1 cellular context compared by ENCODE assay signal in genomic region chr2:120783969-120784372, GRCh38.
TF ChIP-seq lines count a peak whose summit lies in the region.

No MANE protein-coding gene starts in this region.

TF ChIP-seq in HCT116, 20 proteins besides CTCF, POLR2A, EP300 and RAD21 (continued from another document):
- TF ChIP-seq, protein P1, sequence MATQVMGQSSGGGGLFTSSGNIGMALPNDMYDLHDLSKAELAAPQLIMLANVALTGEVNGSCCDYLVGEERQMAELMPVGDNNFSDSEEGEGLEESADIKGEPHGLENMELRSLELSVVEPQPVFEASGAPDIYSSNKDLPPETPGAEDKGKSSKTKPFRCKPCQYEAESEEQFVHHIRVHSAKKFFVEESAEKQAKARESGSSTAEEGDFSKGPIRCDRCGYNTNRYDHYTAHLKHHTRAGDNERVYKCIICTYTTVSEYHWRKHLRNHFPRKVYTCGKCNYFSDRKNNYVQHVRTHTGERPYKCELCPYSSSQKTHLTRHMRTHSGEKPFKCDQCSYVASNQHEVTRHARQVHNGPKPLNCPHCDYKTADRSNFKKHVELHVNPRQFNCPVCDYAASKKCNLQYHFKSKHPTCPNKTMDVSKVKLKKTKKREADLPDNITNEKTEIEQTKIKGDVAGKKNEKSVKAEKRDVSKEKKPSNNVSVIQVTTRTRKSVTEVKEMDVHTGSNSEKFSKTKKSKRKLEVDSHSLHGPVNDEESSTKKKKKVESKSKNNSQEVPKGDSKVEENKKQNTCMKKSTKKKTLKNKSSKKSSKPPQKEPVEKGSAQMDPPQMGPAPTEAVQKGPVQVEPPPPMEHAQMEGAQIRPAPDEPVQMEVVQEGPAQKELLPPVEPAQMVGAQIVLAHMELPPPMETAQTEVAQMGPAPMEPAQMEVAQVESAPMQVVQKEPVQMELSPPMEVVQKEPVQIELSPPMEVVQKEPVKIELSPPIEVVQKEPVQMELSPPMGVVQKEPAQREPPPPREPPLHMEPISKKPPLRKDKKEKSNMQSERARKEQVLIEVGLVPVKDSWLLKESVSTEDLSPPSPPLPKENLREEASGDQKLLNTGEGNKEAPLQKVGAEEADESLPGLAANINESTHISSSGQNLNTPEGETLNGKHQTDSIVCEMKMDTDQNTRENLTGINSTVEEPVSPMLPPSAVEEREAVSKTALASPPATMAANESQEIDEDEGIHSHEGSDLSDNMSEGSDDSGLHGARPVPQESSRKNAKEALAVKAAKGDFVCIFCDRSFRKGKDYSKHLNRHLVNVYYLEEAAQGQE (IDR thresholded peaks at IDR 0.05; ENCODE audit: low read depth) = no peak
- TF ChIP-seq EZH2 (IDR thresholded peaks at IDR 0.05) = no peak
- no peak for TF ChIP-seq MAX (IDR thresholded peaks at IDR 0.05)
- no peak for TF ChIP-seq EGR1 (IDR thresholded peaks at IDR 0.05; ENCODE audit: low read depth)
- TF ChIP-seq EZH2phosphoT487 (IDR thresholded peaks at IDR 0.05; ENCODE audit: borderline replicate concordance) = no peak
